ENCODE assay signal across 9 cellular contexts in genomic region chr3:156474560-156475389, GRCh38.
DNase-seq lines count a peak whose midpoint lies in the region; FAIRE-seq and TF ChIP-seq lines count a peak whose summit lies in the region.
"Had no signal": no experiment of that assay in that cellular context is flagged by ENCODE, and none has a peak within 500 bp of the region (broad histone marks: within the 10 kb centered on the region; RNA-seq: fewer than 3 reads in every experiment).

No MANE protein-coding gene starts in this region.

- no peaks in the 10 kb centered on the region for H3K9me1 ChIP-seq in endothelial cell of umbilical vein (replicated peaks; ENCODE audit: control insufficient read depth, extremely low read depth, insufficient read depth, low read length)

- CTCF ChIA-PET in endothelial cell of umbilical vein (lab: Charles Lee) = interaction anchor here (0.7 to 4.6 kb wide), 27 partner anchors 9 to 662 kb away, joined by 3 to 45 read pairs (median 4); no protein-coding TSS in a partner anchor

- H3K9ac ChIP-seq in endothelial cell of umbilical vein (replicated peaks; ENCODE audit: extremely low read depth, insufficient read depth, low read length) (no peak overlapping the region), trophoblast cell (ENCODE audit: low read length) (no peak overlapping the region)

- no peak overlapping the region for H2AFZ ChIP-seq in endothelial cell of umbilical vein (ENCODE audit: low read depth, low read length)
- H2AFZ ChIP-seq in trophoblast cell (ENCODE audit: insufficient read depth, low read length, poor library complexity) = no peak overlapping the region

- H3K4me2 ChIP-seq in endothelial cell of umbilical vein (ENCODE audit: insufficient read depth, low read length) (no peak overlapping the region), trophoblast cell (ENCODE audit: low read length) (peak overlapping the region; percentile 26)

- peak; percentile 8 for DNase-seq in NCI-H2171 treated with DMSO at 0.1 percent for 48 hours (lab: John Stamatoyannopoulos, UW)
- no peak for DNase-seq in NCI-H2171 (lab: John Stamatoyannopoulos, UW)
- peak; percentile 64 for DNase-seq in NCI-H1694 treated with DMSO at 0.1 percent for 48 hours (lab: John Stamatoyannopoulos, UW)
- no peak for DNase-seq in endothelial cell of umbilical vein (ENCODE audit: low read depth, low spot score)
- DNase-seq in trophoblast cell = no peak
- DNase-seq in NCI-H146 (lab: John Stamatoyannopoulos, UW) = no peak
- no peak for DNase-seq in effector CD4-positive, alpha-beta T cell
- DNase-seq in activated CD4-positive, alpha-beta T cell treated with anti-CD3 and anti-CD28 coated beads, Interleukin-2, amount 50 U/mL, for 48 hours = no peak

- no peak overlapping the region for H2BK120ac ChIP-seq in trophoblast cell (ENCODE audit: insufficient read depth, low read length, poor library complexity)

- H3K4me1 ChIP-seq in endothelial cell of umbilical vein (ENCODE audit: control insufficient read depth, extremely low read depth, insufficient read depth, low read length) (no peaks in the 10 kb centered on the region), trophoblast cell (ENCODE audit: control insufficient read depth in 1 of 2, insufficient read depth in 2 of 2, low read length in 2 of 2) (peaks cover 3 to 4% of the 10 kb centered on the region in 2 experiments)

- no peak overlapping the region for H3K4me3 ChIP-seq in endothelial cell of umbilical vein (replicated peaks in 1 of 3; ENCODE audit: insufficient read depth in 1 of 3, low read depth in 1 of 3, low read length in 3 of 3)
- H3K4me3 ChIP-seq in trophoblast cell (ENCODE audit: low read depth, low read length) = no peak overlapping the region

- no peak overlapping the region for H2BK5ac ChIP-seq in trophoblast cell (ENCODE audit: low read depth, low read length, poor library complexity)

- no TSS peak for BruUV-seq in endothelial cell of umbilical vein (replicated peaks; lab: Mats Ljungman, UMichigan)

- no peak overlapping the region for H4K8ac ChIP-seq in trophoblast cell (ENCODE audit: low read depth, low read length)

- intact Hi-C loops in endothelial cell of umbilical vein (cut with micrococcal nuclease) = loop anchor here (1.0 kb wide), 2 partner anchors 35 to 322 kb away; no protein-coding TSS in a partner anchor

- no peak overlapping the region for H4K91ac ChIP-seq in trophoblast cell (ENCODE audit: low read depth, low read length)

- H3K79me2 ChIP-seq in endothelial cell of umbilical vein (ENCODE audit: control insufficient read depth, insufficient read depth, low read length) (no peaks in the 10 kb centered on the region), trophoblast cell (ENCODE audit: control insufficient read depth, insufficient read depth, low read length, poor library complexity) (peaks cover 2% of the 10 kb centered on the region)

- peak; percentile 29 to 43 for TF ChIP-seq CTCF in endothelial cell of umbilical vein (IDR thresholded peaks at IDR 0.05; ENCODE audit: extremely low read depth in 1 of 2, insufficient read depth in 1 of 2, low read depth in 1 of 2, low read length in 2 of 2)

- no peak overlapping the region for H4K12ac ChIP-seq in trophoblast cell (ENCODE audit: low read depth, low read length)

- no peak for TF ChIP-seq POLR2A in endothelial cell of umbilical vein (IDR thresholded peaks at IDR 0.05; ENCODE audit: low read depth, low read length)

- H3K79me1 ChIP-seq in trophoblast cell (ENCODE audit: low read length) = peaks cover 5% of the 10 kb centered on the region

- no CpG with 5 or more reads among the region's 12 CpGs for WGBS in trophoblast cell (ENCODE audit: extremely low coverage, insufficient coverage, insufficient read length)

- no peak overlapping the region for H3K14ac ChIP-seq in trophoblast cell (ENCODE audit: low read length)

- no peak overlapping the region for H3K18ac ChIP-seq in trophoblast cell (ENCODE audit: low read length)

- no peak overlapping the region for H3K4ac ChIP-seq in trophoblast cell (ENCODE audit: low read depth, low read length)

- no peak overlapping the region for H3K23ac ChIP-seq in trophoblast cell (ENCODE audit: low read length)

- H2BK12ac ChIP-seq in trophoblast cell (ENCODE audit: low read length) = no peak overlapping the region

- FAIRE-seq in endothelial cell of umbilical vein (lab: Jason Lieb, UNC) = no peak
- FAIRE-seq: islet of Langerhans had no signal

- no peaks in the 10 kb centered on the region for H4K20me1 ChIP-seq in endothelial cell of umbilical vein (replicated peaks; ENCODE audit: control insufficient read depth, extremely low read depth, insufficient read depth, low read length)

- H3K9me3 ChIP-seq in endothelial cell of umbilical vein (replicated peaks; ENCODE audit: control insufficient read depth, insufficient read depth, low read length) (no peaks in the 10 kb centered on the region), trophoblast cell (ENCODE audit: insufficient read depth, low read depth, low read length) (no peaks in the 10 kb centered on the region)

- dilution Hi-C loops in endothelial cell of umbilical vein (cut with MboI; ENCODE audit: extremely low pct_ligation_motif_present, low sequenced_read_pairs) = no loop called here

- POLR2A ChIA-PET in endothelial cell of umbilical vein (lab: Charles Lee) = no interaction called here

- H3K27me3 ChIP-seq in endothelial cell of umbilical vein (ENCODE audit: control insufficient read depth in 2 of 2, insufficient read depth in 2 of 2, low read length in 2 of 2) (no peaks in the 10 kb centered on the region), trophoblast cell (ENCODE audit: insufficient read depth, low read length) (no peaks in the 10 kb centered on the region)

- no peak overlapping the region for H3K27ac ChIP-seq in endothelial cell of umbilical vein (ENCODE audit: insufficient read depth, low read depth, low read length)
- H3K27ac ChIP-seq in trophoblast cell (ENCODE audit: low read depth, low read length) = no peak overlapping the region

- H3K36me3 ChIP-seq in endothelial cell of umbilical vein (ENCODE audit: control insufficient read depth in 2 of 2, extremely low read depth in 1 of 2, insufficient read depth in 2 of 2, low read length in 2 of 2) (no peaks in the 10 kb centered on the region), trophoblast cell (ENCODE audit: control insufficient read depth in 1 of 2, insufficient read depth in 2 of 2, low read length in 2 of 2) (no peaks in the 10 kb centered on the region)

- H2AK5ac ChIP-seq in trophoblast cell (ENCODE audit: low read length) = no peak overlapping the region

TF ChIP-seq in endothelial cell of umbilical vein, 7 proteins besides CTCF, POLR2A, EP300 and RAD21:
- no peak for TF ChIP-seq POLR2AphosphoS5 (IDR thresholded peaks at IDR 0.05; ENCODE audit: insufficient read depth, low read depth, low read length)
- no peak for TF ChIP-seq GATA2 (IDR thresholded peaks at IDR 0.05; ENCODE audit: insufficient read depth, insufficient read length, low read depth, low read length)
- TF ChIP-seq FOS (IDR thresholded peaks at IDR 0.05; ENCODE audit: borderline replicate concordance, insufficient read depth, low read length) = no peak
- TF ChIP-seq JUN (IDR thresholded peaks at IDR 0.05; ENCODE audit: borderline replicate concordance, insufficient read depth, insufficient read length, low read depth) = no peak
- TF ChIP-seq MYC (IDR thresholded peaks at IDR 0.05; ENCODE audit: low read depth, low read length) = no peak
- no peak for TF ChIP-seq EZH2 (IDR thresholded peaks at IDR 0.05; ENCODE audit: borderline replicate concordance, low read depth, low read length, severe bottlenecking)
- TF ChIP-seq MAX (IDR thresholded peaks at IDR 0.05; ENCODE audit: insufficient read depth, insufficient read length) = no peak

Comparison
In these comparisons a context has a peak if more than half of its experiments do, and no peak if none do; other contexts are left out.
1. DNase-seq: peak in NCI-H2171 treated with DMSO at 0.1 percent for 48 hours (single experiment) and NCI-H1694 treated with DMSO at 0.1 percent for 48 hours (single experiment); none in NCI-H2171 (single experiment), endothelial cell of umbilical vein (single experiment), trophoblast cell (0 of 2), NCI-H146 (single experiment), effector CD4-positive, alpha-beta T cell (single experiment) and activated CD4-positive, alpha-beta T cell treated with anti-CD3 and anti-CD28 coated beads, Interleukin-2, amount 50 U/mL, for 48 hours (0 of 2).